Comparison of ENCODE assay signal across 8 cellular contexts in the genomic region with DNA sequence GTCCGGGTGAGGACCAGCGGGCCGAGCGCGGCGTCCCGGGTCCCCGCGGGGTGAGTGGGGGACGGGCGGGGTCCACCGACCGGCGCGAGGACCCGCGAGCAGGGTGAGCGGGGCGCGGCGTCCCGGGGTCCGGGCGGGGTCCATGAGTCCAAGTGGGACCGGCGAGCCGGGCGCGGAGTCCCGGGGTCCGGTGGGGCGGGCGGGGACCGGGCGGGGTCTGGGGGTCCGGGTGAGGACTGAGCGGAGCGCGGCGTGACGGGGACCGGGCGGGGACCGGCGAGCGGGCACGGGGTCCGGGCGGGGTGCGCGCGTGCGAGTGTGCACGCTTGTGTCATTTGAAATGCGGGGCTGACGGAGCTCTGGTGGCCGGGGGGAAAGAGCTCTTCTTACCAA. TPM values are rescaled to one million over a fixed set of nuclear protein-coding genes. Genes with fewer than 3 reads are reported as not detected.
DNase-seq lines count a peak whose midpoint lies in the region; ATAC-seq and TF ChIP-seq lines count a peak whose summit lies in the region.

No MANE protein-coding gene starts in this region.

- H3K4me3 ChIP-seq in ascending aorta (peak overlapping the region; percentile 77 to 78), testis (peak overlapping the region; percentile 71 to 87)

- H3K27ac ChIP-seq in ascending aorta (peak overlapping the region; percentile 83 to 86), layer of hippocampus (ENCODE audit: low read depth, low read length) (peak overlapping the region; percentile 77), testis (peak overlapping the region; percentile 75 to 88)

- peaks cover 65% of the 10 kb centered on the region for H3K27me3 Mint-ChIP-seq in activated naive CD4-positive, alpha-beta T cell treated with anti-CD3 and anti-CD28 coated beads for 36 hours (ENCODE audit: low read depth)

- DNase-seq in activated naive CD4-positive, alpha-beta T cell treated with anti-CD3 and anti-CD28 coated beads for 36 hours, result peak; percentile 5
- DNase-seq in activated naive CD4-positive, alpha-beta T cell (lab: John Stamatoyannopoulos, UW), result no peak
- DNase-seq in ascending aorta (ENCODE audit: low spot score in 2 of 2), result no peak
- DNase-seq in testis, result peak; percentile 34

- H3K4me1 ChIP-seq in ascending aorta (peaks cover 0 to 7% of the 10 kb centered on the region in 2 donors), testis (no peaks in the 10 kb centered on the region)

- TF ChIP-seq POLR2A in testis (IDR thresholded peaks at IDR 0.05), result no peak

- H3K9me3 Mint-ChIP-seq in activated naive CD4-positive, alpha-beta T cell treated with anti-CD3 and anti-CD28 coated beads for 36 hours, result no peaks in the 10 kb centered on the region

- peaks cover 4% of the 10 kb centered on the region for H3K4me1 Mint-ChIP-seq in activated naive CD4-positive, alpha-beta T cell treated with anti-CD3 and anti-CD28 coated beads for 36 hours (ENCODE audit: low read depth)

- H3K36me3 ChIP-seq in ascending aorta (no peaks in the 10 kb centered on the region), testis (ENCODE audit: low read depth, missing control alignments) (no peaks in the 10 kb centered on the region)

- TF ChIP-seq CTCF in ascending aorta (IDR thresholded peaks at IDR 0.05) (no peak), testis (IDR thresholded peaks at IDR 0.05) (no peak)

- H3K4me3 Mint-ChIP-seq in activated naive CD4-positive, alpha-beta T cell treated with anti-CD3 and anti-CD28 coated beads for 36 hours, result peak overlapping the region; percentile 70

- H3K27me3 ChIP-seq in ascending aorta (no peaks in the 10 kb centered on the region), layer of hippocampus (ENCODE audit: control insufficient read depth, insufficient read depth, low read length) (peaks cover 12% of the 10 kb centered on the region), testis (no peaks in the 10 kb centered on the region)

- ATAC-seq in GM21717 (IDR thresholded peaks at IDR 0.05; ENCODE audit: unreplicated experiment) (no peak), GM19455 (IDR thresholded peaks at IDR 0.05; ENCODE audit: unreplicated experiment) (no peak), HG02759 (IDR thresholded peaks at IDR 0.05; ENCODE audit: unreplicated experiment) (no peak)

- no peaks in the 10 kb centered on the region for H3K36me3 Mint-ChIP-seq in activated naive CD4-positive, alpha-beta T cell treated with anti-CD3 and anti-CD28 coated beads for 36 hours (ENCODE audit: low read depth)

- no peak overlapping the region for H3K27ac Mint-ChIP-seq in activated naive CD4-positive, alpha-beta T cell treated with anti-CD3 and anti-CD28 coated beads for 36 hours

- no peaks in the 10 kb centered on the region for H3K9me3 ChIP-seq in ascending aorta
- H3K9me3 ChIP-seq in testis, result no peaks in the 10 kb centered on the region

- 0 to 6% methylated on average over 4 to 44 of the region's 57 CpGs for WGBS in testis, 2 donors

- CTCF ChIA-PET in activated naive CD4-positive, alpha-beta T cell treated with anti-CD3 and anti-CD28 coated beads for 36 hours (lab: Charles Lee), result interaction anchor here (0.6 to 1.3 kb wide), 2 partner anchors 16 to 407 kb away, joined by 3 to 5 read pairs; no protein-coding TSS in a partner anchor

- intact Hi-C loops in activated naive CD4-positive, alpha-beta T cell treated with anti-CD3 and anti-CD28 coated beads for 36 hours (cut with micrococcal nuclease), result loop anchor here (1.0 to 5.0 kb wide), 3 partner anchors 84 to 251 kb away; no protein-coding TSS in a partner anchor
- intact Hi-C loops in ascending aorta (cut with DNase I) (loop anchor here (2.0 to 5.0 kb wide), 7 partner anchors 18 to 411 kb away; no protein-coding TSS in a partner anchor), testis (cut with DNase I; ENCODE audit: low total_unique reads) (no loop called here)

RNA-seq across cellular contexts. Expression of a gene that starts 0.8 kb away (rescaled TPM):
- 10 to 100 TPM; 68.2 to 72.2 TPM for total RNA-seq in activated naive CD4-positive, alpha-beta T cell treated with anti-CD3 and anti-CD28 coated beads for 36 hours
- total RNA-seq in ascending aorta (26.6 TPM), testis (10 to 100 TPM; 27.8 to 41.6 TPM)
- polyA plus RNA-seq in testis (ENCODE audit: insufficient read depth, low read depth, low replicate concordance), result 17.5 TPM

Comparison
In these comparisons a context has a peak if more than half of its experiments do, and no peak if none do; other contexts are left out.
1. DNase-seq: peak in activated naive CD4-positive, alpha-beta T cell treated with anti-CD3 and anti-CD28 coated beads for 36 hours (single experiment) and testis (single experiment); none in activated naive CD4-positive, alpha-beta T cell (0 of 4) and ascending aorta (0 of 2).
2. Peak in every context shown above with its lines, with median percentiles within 50 percentile points of each other: H3K27ac ChIP-seq.